Comparison of ENCODE assay signal across 15 cellular contexts in genomic region chr6:156650896-156651295, GRCh38.
"Had no signal": no experiment of that assay in that cellular context is flagged by ENCODE, and none has a peak within 500 bp of the region (broad histone marks: within the 10 kb centered on the region; RNA-seq: fewer than 3 reads in every experiment).

No MANE protein-coding gene starts in this region.

- H3K4me3 Mint-ChIP-seq: naive thymus-derived CD4-positive, alpha-beta T cell; nephron progenitor cell had no signal

- H3K4me3 ChIP-seq: coronary artery, dorsolateral prefrontal cortex, gastrocnemius medialis, heart right ventricle, ovary, right atrium auricular region, sigmoid colon, skin epidermis had no signal

- DNase-seq: dorsolateral prefrontal cortex; effector CD8-positive, alpha-beta T cell; gastrocnemius medialis; heart right ventricle; islet precursor cell; mammary epithelial cell; naive thymus-derived CD4-positive, alpha-beta T cell; nephron progenitor cell; ovary; sigmoid colon; stimulated activated naive CD4-positive, alpha-beta T cell treated with Interleukin-2 at 50 U/mL for 16 hours; trophoblast cell had no signal

- H3K4me1 ChIP-seq: right atrium auricular region, sigmoid colon had no signal

- H3K27ac ChIP-seq: coronary artery, dorsolateral prefrontal cortex, gastrocnemius medialis, ovary, right atrium auricular region, sigmoid colon, skin epidermis had no signal

- H3K9me3 ChIP-seq: gastrocnemius medialis, ovary, right atrium auricular region, sigmoid colon had no signal

- H3K27me3 ChIP-seq: gastrocnemius medialis, heart right ventricle, ovary, right atrium auricular region, sigmoid colon had no signal

- H3K36me3 ChIP-seq: gastrocnemius medialis, heart right ventricle, ovary, right atrium auricular region, sigmoid colon had no signal

- H3K27ac Mint-ChIP-seq: naive thymus-derived CD4-positive, alpha-beta T cell; nephron progenitor cell had no signal
